ENCODE assay signal across 2 cellular contexts in the genomic region with DNA sequence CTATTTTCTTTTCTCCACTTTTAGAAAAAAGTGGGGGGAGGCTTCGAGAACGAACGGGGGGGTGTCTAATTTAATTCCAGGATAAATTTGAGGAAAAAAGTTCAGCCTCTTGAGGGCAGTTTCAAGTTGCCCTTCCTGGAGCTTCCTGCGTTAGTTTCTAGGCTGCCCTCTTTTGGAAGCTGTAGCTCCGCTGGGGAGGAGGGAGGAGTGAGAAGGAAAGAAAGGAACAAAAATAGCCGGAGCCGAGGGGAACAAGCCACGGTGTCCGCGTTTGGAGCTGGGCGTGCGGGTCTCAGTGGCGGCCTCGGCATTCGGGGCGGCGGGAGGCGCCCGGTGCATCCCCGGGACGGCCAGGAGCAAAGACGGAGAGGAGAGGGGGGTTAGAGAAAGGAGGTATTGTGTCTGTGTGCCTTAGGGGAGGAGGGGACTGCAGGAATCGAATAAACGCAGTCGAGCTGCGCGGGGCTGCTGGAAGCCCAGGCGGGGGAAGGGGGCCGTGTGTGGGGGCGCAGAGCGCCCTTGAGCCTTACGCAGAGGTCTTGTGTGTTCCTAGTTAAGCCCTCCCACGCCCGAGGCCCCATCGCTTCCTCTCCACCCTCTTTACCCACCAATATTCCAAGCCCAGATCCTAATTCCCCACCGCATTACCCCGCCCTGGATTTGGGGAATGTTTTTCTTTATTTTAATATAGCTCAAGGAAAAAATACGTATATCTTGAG.
TF ChIP-seq lines count a peak whose summit lies in the region.

No MANE protein-coding gene starts in this region.

TF ChIP-seq in SK-N-SH, 30 proteins besides CTCF, POLR2A, EP300 and RAD21 (continued from another document):
- TF ChIP-seq, protein P1, sequence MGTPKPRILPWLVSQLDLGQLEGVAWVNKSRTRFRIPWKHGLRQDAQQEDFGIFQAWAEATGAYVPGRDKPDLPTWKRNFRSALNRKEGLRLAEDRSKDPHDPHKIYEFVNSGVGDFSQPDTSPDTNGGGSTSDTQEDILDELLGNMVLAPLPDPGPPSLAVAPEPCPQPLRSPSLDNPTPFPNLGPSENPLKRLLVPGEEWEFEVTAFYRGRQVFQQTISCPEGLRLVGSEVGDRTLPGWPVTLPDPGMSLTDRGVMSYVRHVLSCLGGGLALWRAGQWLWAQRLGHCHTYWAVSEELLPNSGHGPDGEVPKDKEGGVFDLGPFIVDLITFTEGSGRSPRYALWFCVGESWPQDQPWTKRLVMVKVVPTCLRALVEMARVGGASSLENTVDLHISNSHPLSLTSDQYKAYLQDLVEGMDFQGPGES (IDR thresholded peaks at IDR 0.05; ENCODE audit: low read depth, low read length): no peak
- TF ChIP-seq FOSL2 (IDR thresholded peaks at IDR 0.05; ENCODE audit: borderline replicate concordance, low read depth): no peak
- TF ChIP-seq TEAD4 (IDR thresholded peaks at IDR 0.05; ENCODE audit: borderline replicate concordance, insufficient read depth): no peak
- peak; percentile 72 for TF ChIP-seq PBX3 (IDR thresholded peaks at IDR 0.05)
- peak; percentile 87; the same call in 1 of the 2 replicates for TF ChIP-seq POLR2AphosphoS5 (IDR thresholded peaks at IDR 0.05; ENCODE audit: low read depth, low read length)
- 0 out of 2 replicates have a peak, but pooled peaks have one; percentile 41 for TF ChIP-seq FOXM1 (IDR thresholded peaks at IDR 0.05; ENCODE audit: low read depth)
- TF ChIP-seq RFX5 (IDR thresholded peaks at IDR 0.05; ENCODE audit: low read length): no peak
- no peak for TF ChIP-seq GATA2 (CRISPR knock-in tag; IDR thresholded peaks at IDR 0.05)
- TF ChIP-seq MEF2A (IDR thresholded peaks at IDR 0.05; ENCODE audit: borderline replicate concordance, low read depth): peak; percentile 9; the same call in 1 of the 2 replicates
- peak; percentile 19; the same call in 1 of the 2 replicates for TF ChIP-seq YY1 (IDR thresholded peaks at IDR 0.05; ENCODE audit: low read depth)
- no peak for TF ChIP-seq RXRA (IDR thresholded peaks at IDR 0.05; ENCODE audit: borderline replicate concordance, low read depth)

TF ChIP-seq in H1, 55 proteins besides CTCF, POLR2A, EP300 and RAD21 (continued from another document):
- TF ChIP-seq ATF3 (IDR thresholded peaks at IDR 0.05; ENCODE audit: insufficient read depth, low read depth, low read length): no peak
